ENCODE assay signal across 31 cellular contexts in genomic region chr16:48870141-48870540, GRCh38.
"Had no signal": no experiment of that assay in that cellular context is flagged by ENCODE, and none has a peak within 500 bp of the region (broad histone marks: within the 10 kb centered on the region; RNA-seq: fewer than 3 reads in every experiment).

No MANE protein-coding gene starts in this region.

- H3K4me3 ChIP-seq: pancreas, psoas muscle, skin epidermis, smooth muscle cell, spleen, suprapubic skin, testis, tibial artery, transverse colon, upper lobe of right lung, vagina had no signal

- H3K4me2 ChIP-seq: smooth muscle cell had no signal

- H3K4me3 Mint-ChIP-seq: naive thymus-derived CD8-positive, alpha-beta T cell; natural killer cell treated with Interleukin-12 subunit alpha and Interleukin-12 subunit beta and Interleukin-15 and Interleukin-18, amount 100 ng/mL, for 72 hours; nephron progenitor cell; neural crest cell; stimulated activated memory B cell treated with anti-CD40 and anti-IgM and Interleukin-4, amounts not matched to agents 10 μg/mL and 1 μg/mL and 100 μg/mL, for 72 hours; stimulated activated naive CD8-positive, alpha-beta T cell treated with anti-CD3 and anti-CD28 coated beads, Interleukin-15, amount 100 ng/mL, for 72 hours; type B pancreatic cell had no signal

- H3K9me3 Mint-ChIP-seq: nephron progenitor cell, type B pancreatic cell had no signal

- H3K36me3 ChIP-seq: neutrophil, pancreas, spleen, suprapubic skin, tibial artery, transverse colon, upper lobe of right lung, vagina had no signal

- H3K27ac ChIP-seq: neutrophil, pancreas, psoas muscle, skin epidermis, spleen, suprapubic skin, testis, tibial artery, transverse colon, upper lobe of right lung, vagina had no signal

- H3K27ac Mint-ChIP-seq: naive thymus-derived CD8-positive, alpha-beta T cell; natural killer cell treated with Interleukin-12 subunit alpha and Interleukin-12 subunit beta and Interleukin-15 and Interleukin-18, amount 100 ng/mL, for 72 hours; nephron progenitor cell; progenitor cell of endocrine pancreas; stimulated activated memory B cell treated with anti-CD40 and anti-IgM and Interleukin-4, amounts not matched to agents 10 μg/mL and 1 μg/mL and 100 μg/mL, for 72 hours; stimulated activated naive CD8-positive, alpha-beta T cell treated with anti-CD3 and anti-CD28 coated beads, Interleukin-15, amount 100 ng/mL, for 72 hours; type B pancreatic cell had no signal

- H3K9me3 ChIP-seq: neutrophil, pancreas, psoas muscle, suprapubic skin, testis, tibial artery, transverse colon, upper lobe of right lung, vagina had no signal

- H3K27me3 ChIP-seq: neutrophil, pancreas, spleen, suprapubic skin, testis, tibial artery, transverse colon, upper lobe of right lung, vagina had no signal

- H3K36me3 Mint-ChIP-seq: naive thymus-derived CD8-positive, alpha-beta T cell; natural killer cell treated with Interleukin-12 subunit alpha and Interleukin-12 subunit beta and Interleukin-15 and Interleukin-18, amount 100 ng/mL, for 72 hours; stimulated activated memory B cell treated with anti-CD40 and anti-IgM and Interleukin-4, amounts not matched to agents 10 μg/mL and 1 μg/mL and 100 μg/mL, for 72 hours; type B pancreatic cell had no signal

- H3K27me3 Mint-ChIP-seq: natural killer cell treated with Interleukin-12 subunit alpha and Interleukin-12 subunit beta and Interleukin-15 and Interleukin-18, amount 100 ng/mL, for 72 hours; stimulated activated memory B cell treated with anti-CD40 and anti-IgM and Interleukin-4, amounts not matched to agents 10 μg/mL and 1 μg/mL and 100 μg/mL, for 72 hours; stimulated activated naive CD8-positive, alpha-beta T cell treated with anti-CD3 and anti-CD28 coated beads, Interleukin-15, amount 100 ng/mL, for 72 hours had no signal

- DNase-seq: naive thymus-derived CD8-positive, alpha-beta T cell; nephron progenitor cell; nucleus accumbens; pancreas; psoas muscle; right cardiac atrium; spleen; stimulated activated CD4-positive, alpha-beta T cell treated with anti-CD3 and anti-CD28 coated beads, Interleukin-12 subunit alpha, Interleukin-12 subunit beta, amount 100 ng/mL, for 4 hours; stimulated activated CD4-positive, alpha-beta T cell treated with anti-CD3 and anti-CD28 coated beads, Interleukin-1b, Interleukin-23, amount 100 ng/mL, for 48 hours; stimulated activated CD4-positive, alpha-beta T cell treated with anti-CD3 and anti-CD28 coated beads, Interleukin-4, amount 100 ng/mL, for 1 hour; stimulated activated CD4-positive, alpha-beta T cell treated with anti-CD3 and anti-CD28 coated beads, Interleukin-4, amount 100 ng/mL, for 4 hours; stimulated activated CD8-positive, alpha-beta memory T cell treated with anti-CD3 and anti-CD28 coated beads, Interleukin-4, amount 100 ng/mL, for 48 hours; stimulated activated naive CD4-positive, alpha-beta T cell; stimulated activated naive CD8-positive, alpha-beta T cell treated with anti-CD3 and anti-CD28 coated beads, Interleukin-15, amount 100 ng/mL, for 72 hours; stimulated activated naive CD8-positive, alpha-beta T cell treated with anti-CD3 and anti-CD28 coated beads, Interleukin-15, Interleukin-2, amounts not matched to agents 100 U/mL and 50 U/mL, for 24 hours; substantia nigra; testis; tibial artery; transverse colon; upper lobe of right lung had no signal

- ATAC-seq: naive thymus-derived CD8-positive, alpha-beta T cell; natural killer cell treated with Interleukin-12 subunit alpha and Interleukin-12 subunit beta and Interleukin-15 and Interleukin-18, amount 100 ng/mL, for 72 hours; pancreas; psoas muscle; right cardiac atrium; sciatic nerve; stimulated activated memory B cell treated with anti-CD40 and anti-IgM and Interleukin-4, amounts not matched to agents 10 μg/mL and 1 μg/mL and 100 μg/mL, for 72 hours; stimulated activated naive CD8-positive, alpha-beta T cell treated with anti-CD3 and anti-CD28 coated beads, Interleukin-15, amount 100 ng/mL, for 72 hours; stimulated activated naive CD8-positive, alpha-beta T cell treated with anti-CD3 and anti-CD28 coated beads, Interleukin-15, Interleukin-2, amounts not matched to agents 100 U/mL and 50 U/mL, for 24 hours; upper lobe of right lung had no signal

- H3K4me1 ChIP-seq: pancreas, psoas muscle, spleen, suprapubic skin, testis, tibial artery, transverse colon, upper lobe of right lung, vagina had no signal

- H3K4me1 Mint-ChIP-seq: stimulated activated memory B cell treated with anti-CD40 and anti-IgM and Interleukin-4, amounts not matched to agents 10 μg/mL and 1 μg/mL and 100 μg/mL, for 72 hours; stimulated activated naive CD8-positive, alpha-beta T cell treated with anti-CD3 and anti-CD28 coated beads, Interleukin-15, amount 100 ng/mL, for 72 hours had no signal
